8 cellular contexts compared by ENCODE assay signal in the genomic region with DNA sequence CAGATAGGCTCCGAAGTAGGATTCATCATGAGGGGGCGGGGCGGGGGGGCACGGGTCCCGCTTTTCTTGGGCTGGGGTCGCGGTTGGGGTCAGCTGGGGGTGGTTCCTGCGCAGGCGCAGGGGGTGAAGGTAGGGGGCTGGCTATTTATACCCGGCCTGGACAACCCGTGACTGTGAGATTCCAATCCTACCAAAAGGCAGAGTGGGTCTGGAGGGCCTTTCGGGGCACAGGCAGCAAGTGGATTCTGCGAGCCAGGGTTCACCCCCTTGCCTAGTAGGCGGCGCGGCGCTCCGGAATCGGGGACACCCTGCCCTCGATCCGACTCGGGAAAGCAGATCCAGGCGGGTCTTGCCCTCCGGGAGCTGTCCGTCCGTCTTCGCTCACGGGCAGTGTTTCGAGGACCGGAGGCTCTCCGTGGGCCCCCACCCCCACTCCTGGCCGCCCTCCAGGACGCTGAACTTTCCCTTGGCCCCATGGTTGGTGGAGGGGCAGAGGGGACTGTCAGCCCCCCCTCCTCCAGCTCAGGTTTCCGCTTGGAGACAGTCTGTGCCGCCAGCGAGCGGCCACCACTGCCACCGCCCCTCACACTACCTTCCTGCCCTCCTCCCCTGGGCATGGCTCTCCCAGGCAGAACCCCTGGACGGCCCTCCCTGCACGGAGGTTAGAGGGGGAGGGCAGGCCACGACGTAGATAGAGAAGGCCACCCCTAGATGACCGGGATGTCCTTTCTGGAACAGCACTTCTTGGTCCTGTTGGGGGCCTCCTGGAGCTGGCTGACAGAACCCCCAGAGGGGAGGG. TPM values are rescaled to one million over a fixed set of nuclear protein-coding genes. Genes with fewer than 3 reads are reported as not detected.
DNase-seq lines count a peak whose midpoint lies in the region; ATAC-seq and TF ChIP-seq lines count a peak whose summit lies in the region.

No MANE protein-coding gene starts in this region.

- peaks cover 20% of the 10 kb centered on the region for H3K4me1 ChIP-seq in CD8-positive, alpha-beta memory T cell (ENCODE audit: insufficient read depth, low read length)
- H3K4me1 ChIP-seq in PC-9 (replicated peaks; ENCODE audit: insufficient read depth), result 0 out of 2 replicates have a peak, but pooled peaks cover 4% of the 10 kb centered on the region
- peaks cover 6 to 24% of the 10 kb centered on the region in 2 donors for H3K4me1 ChIP-seq in esophagus (ENCODE audit: control insufficient read depth in 2 of 2, insufficient read depth in 2 of 2, low read length in 1 of 2)

- peaks cover 13 to 25% (median 14%) of the 10 kb centered on the region in 3 donors for H3K4me1 Mint-ChIP-seq in CD8-positive, alpha-beta memory T cell

- peak overlapping the region; percentile 78 for H2AFZ ChIP-seq in PC-9
- no peak overlapping the region for H2AFZ ChIP-seq in neural cell (ENCODE audit: low read depth, low read length)

- H3K9me3 Mint-ChIP-seq in CD8-positive, alpha-beta memory T cell, result no peaks in the 10 kb centered on the region

- no peaks in the 10 kb centered on the region for H3K9me3 ChIP-seq in CD8-positive, alpha-beta memory T cell (ENCODE audit: low read length)
- H3K9me3 ChIP-seq in PC-9 (ENCODE audit: insufficient read depth, low read depth), result no peaks in the 10 kb centered on the region
- H3K9me3 ChIP-seq in esophagus (ENCODE audit: control insufficient read depth in 2 of 2, insufficient read depth in 1 of 2, low read depth in 1 of 2, low read length in 1 of 2), result no peaks in the 10 kb centered on the region
- no peaks in the 10 kb centered on the region for H3K9me3 ChIP-seq in neural cell (ENCODE audit: low read length)

- H3K79me2 ChIP-seq in PC-9 (ENCODE audit: low read depth) (no peaks in the 10 kb centered on the region), neural cell (replicated peaks; ENCODE audit: insufficient read depth, low read length) (no peaks in the 10 kb centered on the region)

- BruUV-seq in PC-9 (replicated peaks; lab: Mats Ljungman, UMichigan), result TSS peak; percentile 57

- WGBS in esophagus, 2 donors, result 3 to 5% methylated on average over 43 of the region's 43 CpGs

- CTCF ChIA-PET in CD8-positive, alpha-beta memory T cell (lab: Charles Lee), result interaction anchor here (1.4 to 8.4 kb wide), 7 partner anchors 11 to 155 kb away, joined by 3 to 87 read pairs (median 6); no protein-coding TSS in a partner anchor
- CTCF ChIA-PET in PC-9 (lab: Charles Lee), result interaction anchor here (0.6 to 1.4 kb wide), 4 partner anchors 15 to 298 kb away, joined by 3 to 5 read pairs (median 4); partner anchors contain the start of gene CD68

- H3F3A ChIP-seq in PC-9 (ENCODE audit: insufficient read depth, low read depth), result peaks cover 12% of the 10 kb centered on the region; the same call in 1 of the 2 replicates
- H3F3A ChIP-seq in neural cell (ENCODE audit: insufficient read depth, low read length, poor library complexity, severe bottlenecking), result no peaks in the 10 kb centered on the region

- intact Hi-C loops in PC-9 (cut with micrococcal nuclease; ENCODE audit: unreplicated experiment), result loop anchor here (1.0 to 2.0 kb wide), 3 partner anchors 64 to 407 kb away; partner anchors contain the start of genes SOX15 and WRAP53

- no peaks in the 10 kb centered on the region for H3K36me3 ChIP-seq in CD8-positive, alpha-beta memory T cell (ENCODE audit: insufficient read depth, low read length)
- H3K36me3 ChIP-seq in PC-9 (ENCODE audit: low read depth) (no peaks in the 10 kb centered on the region), esophagus (ENCODE audit: control insufficient read depth in 2 of 2, insufficient read depth in 2 of 2, low read length in 1 of 2) (peaks cover 0 to 3% of the 10 kb centered on the region in 2 donors), neural cell (ENCODE audit: insufficient read depth, low read length) (no peaks in the 10 kb centered on the region)

- H3K27ac Mint-ChIP-seq in CD8-positive, alpha-beta memory T cell, result peak overlapping the region in 1 of 8 donors; percentile 24

- POLR2A ChIA-PET in CD8-positive, alpha-beta memory T cell (lab: Charles Lee), result interaction anchor here (1.0 to 1.5 kb wide), 2 partner anchors 11 to 14 kb away, joined by 4 to 6 read pairs; no protein-coding TSS in a partner anchor
- POLR2A ChIA-PET in PC-9 (lab: Charles Lee; ENCODE audit: unreplicated experiment), result no interaction called here

- no peak for TF ChIP-seq EP300 in neural cell (conservative IDR thresholded peaks at IDR 0.05; ENCODE audit: poor library complexity, severe bottlenecking)

- ATAC-seq in HG03196 (IDR thresholded peaks at IDR 0.05; ENCODE audit: unreplicated experiment), result no peak
- ATAC-seq in GM21576 (IDR thresholded peaks at IDR 0.05; ENCODE audit: unreplicated experiment), result no peak
- ATAC-seq in GM19452 (IDR thresholded peaks at IDR 0.05; ENCODE audit: unreplicated experiment), result no peak

- no peaks in the 10 kb centered on the region for H3K9me2 ChIP-seq in PC-9 (ENCODE audit: insufficient read depth)
- no peaks in the 10 kb centered on the region for H3K9me2 ChIP-seq in neural cell (ENCODE audit: insufficient read depth, low read length)

- peaks cover 27 to 43% of the 10 kb centered on the region in 2 donors for H3K27me3 Mint-ChIP-seq in CD8-positive, alpha-beta memory T cell

- no peaks in the 10 kb centered on the region for H3K36me3 Mint-ChIP-seq in CD8-positive, alpha-beta memory T cell

- H3K4me3 ChIP-seq in CD8-positive, alpha-beta memory T cell (ENCODE audit: low read length), result no peak overlapping the region
- H3K4me3 ChIP-seq in PC-9 (peak overlapping the region; percentile 55), esophagus (ENCODE audit: low read depth in 1 of 2, low read length in 2 of 2) (peak overlapping the region; percentile 35 to 53), neural cell (ENCODE audit: low read length) (peak overlapping the region; percentile 60)

- TF ChIP-seq CTCF in PC-9 (conservative IDR thresholded peaks at IDR 0.05) (no peak), neural cell (IDR thresholded peaks at IDR 0.05; ENCODE audit: poor library complexity, severe bottlenecking) (no peak)

- no peak overlapping the region for H3K27ac ChIP-seq in CD8-positive, alpha-beta memory T cell (ENCODE audit: low read depth, low read length)
- no peak overlapping the region for H3K27ac ChIP-seq in PC-9
- peak overlapping the region; percentile 76 to 78 for H3K27ac ChIP-seq in esophagus (ENCODE audit: low read depth in 2 of 2, low read length in 1 of 2)
- no peak overlapping the region for H3K27ac ChIP-seq in neural cell (ENCODE audit: low read length)

- peaks cover 8% of the 10 kb centered on the region for H3K27me3 ChIP-seq in CD8-positive, alpha-beta memory T cell (ENCODE audit: insufficient read depth, low read length, poor library complexity, severe bottlenecking)
- H3K27me3 ChIP-seq in PC-9 (ENCODE audit: insufficient read depth, low read depth) (no peaks in the 10 kb centered on the region), esophagus (ENCODE audit: control insufficient read depth in 1 of 2, insufficient read depth in 2 of 2, low read length in 2 of 2) (no peaks in the 10 kb centered on the region), neural cell (ENCODE audit: insufficient read depth, low read depth, low read length) (peaks cover 31% of the 10 kb centered on the region)

- H3K4me2 ChIP-seq in PC-9 (peak overlapping the region; percentile 93), neural cell (ENCODE audit: low read length) (no peak overlapping the region)

- no peak for TF ChIP-seq RAD21 in neural cell (conservative IDR thresholded peaks at IDR 0.05)

- peak in 1 of 5 donors; percentile 19 for DNase-seq in CD8-positive, alpha-beta memory T cell
- DNase-seq in PC-9 (no peak), NCI-H1436 (lab: John Stamatoyannopoulos, UW) (no peak)

- peak overlapping the region; percentile 63 to 84 (median 80) for H3K4me3 Mint-ChIP-seq in CD8-positive, alpha-beta memory T cell

- no peaks in the 10 kb centered on the region for H4K20me1 ChIP-seq in PC-9 (ENCODE audit: insufficient read depth)
- no peaks in the 10 kb centered on the region for H4K20me1 ChIP-seq in neural cell (ENCODE audit: insufficient read depth)

- H3K9ac ChIP-seq in neural cell (ENCODE audit: low read length), result no peak overlapping the region

TF ChIP-seq in neural cell, 6 proteins besides CTCF, POLR2A, EP300 and RAD21:
- no peak for TF ChIP-seq SMC3 (conservative IDR thresholded peaks at IDR 0.05; ENCODE audit: poor library complexity)
- TF ChIP-seq EZH2 (IDR thresholded peaks at IDR 0.05; ENCODE audit: borderline replicate concordance, insufficient read depth, low read length, poor library complexity, severe bottlenecking), result peak; percentile 27
TF ChIP-seq in neural cell: peak in this region for 1.

RNA-seq across cellular contexts. Expression of gene SLC2A4, which starts 0.6 kb away (rescaled TPM):
- under 1 TPM; 0.18 to 0.24 TPM for total RNA-seq in CD8-positive, alpha-beta memory T cell
- not detected for polyA plus RNA-seq in CD8-positive, alpha-beta memory T cell
- total RNA-seq in PC-9 (2021), result 1.5 and 1.6 TPM in 2 replicates
- polyA plus RNA-seq in esophagus (1 to 10 TPM; 5.4 to 7.6 TPM), neural cell (not detected in 2 replicates)
- not detected in 2 replicates for polyA minus RNA-seq in neural cell

RNA-seq across cellular contexts. Expression of gene YBX2, which starts 12.3 kb away (rescaled TPM):
- total RNA-seq in CD8-positive, alpha-beta memory T cell, result under 1 TPM; 0.07 to 0.26 TPM
- polyA plus RNA-seq in CD8-positive, alpha-beta memory T cell, result not detected
- 0.65 and 0.68 TPM in 2 replicates for total RNA-seq in PC-9 (2021)
- polyA plus RNA-seq in esophagus (10 to 100 TPM in 1 of 2 donors, 1 to 10 TPM in 1; 2.8 to 13.0 TPM), neural cell (1.8 and 2.1 TPM in 2 replicates)
- polyA minus RNA-seq in neural cell, result 1.7 TPM in 2 replicates

RNA-seq across cellular contexts. Expression of gene CLDN7, which starts 19.9 kb away (rescaled TPM):
- total RNA-seq in CD8-positive, alpha-beta memory T cell, result 1 to 10 TPM in 1 of 2 experiments, under 1 TPM in 1; 0.63 to 1.1 TPM
- 2.1 TPM for polyA plus RNA-seq in CD8-positive, alpha-beta memory T cell
- 390 and 442 TPM in 2 replicates for total RNA-seq in PC-9 (2021)
- polyA plus RNA-seq in esophagus (100 to 1,000 TPM; 271 to 275 TPM), neural cell (0.27 TPM in 1 of 2 replicates, not detected in the other)
- polyA minus RNA-seq in neural cell, result not detected in 2 replicates

RNA-seq across cellular contexts. Expression of gene EIF5A, which starts 25.3 kb away (rescaled TPM):
- 1,000 to 10,000 TPM; 1,533 to 1,595 TPM for total RNA-seq in CD8-positive, alpha-beta memory T cell
- polyA plus RNA-seq in CD8-positive, alpha-beta memory T cell, result 230 TPM
- 806 and 1,298 TPM in 2 replicates for total RNA-seq in PC-9 (2021)
- polyA plus RNA-seq in esophagus, result 100 to 1,000 TPM; 597 to 599 TPM
- polyA plus RNA-seq in neural cell, result 164 and 178 TPM in 2 replicates
- polyA minus RNA-seq in neural cell, result 129 and 130 TPM in 2 replicates

RNA-seq across cellular contexts. Expression of gene ELP5, which starts 30.1 kb away (rescaled TPM):
- total RNA-seq in CD8-positive, alpha-beta memory T cell, result 100 to 1,000 TPM; 106 to 111 TPM
- 84.8 TPM for polyA plus RNA-seq in CD8-positive, alpha-beta memory T cell
- total RNA-seq in PC-9 (2021), result 31.8 and 45.1 TPM in 2 replicates
- 10 to 100 TPM; 14.7 to 39.0 TPM for polyA plus RNA-seq in esophagus
- polyA plus RNA-seq in neural cell, result 82.7 and 99.5 TPM in 2 replicates
- 39.4 and 40.3 TPM in 2 replicates for polyA minus RNA-seq in neural cell

Comparison
In these comparisons a context has a peak if more than half of its experiments do, and no peak if none do; other contexts are left out.
1. H3K27ac ChIP-seq: peak in esophagus (2 of 2); none in CD8-positive, alpha-beta memory T cell (single experiment), PC-9 (single experiment) and neural cell (single experiment).
2. RNA of gene CLDN7, which starts 19.9 kb away (polyA plus RNA-seq): 271 to 275 TPM in esophagus; 2.1 TPM in CD8-positive, alpha-beta memory T cell (single experiment) and 0.27 TPM in neural cell; every median in the first group is over 10 times any median in the second.